In the genomic region with DNA sequence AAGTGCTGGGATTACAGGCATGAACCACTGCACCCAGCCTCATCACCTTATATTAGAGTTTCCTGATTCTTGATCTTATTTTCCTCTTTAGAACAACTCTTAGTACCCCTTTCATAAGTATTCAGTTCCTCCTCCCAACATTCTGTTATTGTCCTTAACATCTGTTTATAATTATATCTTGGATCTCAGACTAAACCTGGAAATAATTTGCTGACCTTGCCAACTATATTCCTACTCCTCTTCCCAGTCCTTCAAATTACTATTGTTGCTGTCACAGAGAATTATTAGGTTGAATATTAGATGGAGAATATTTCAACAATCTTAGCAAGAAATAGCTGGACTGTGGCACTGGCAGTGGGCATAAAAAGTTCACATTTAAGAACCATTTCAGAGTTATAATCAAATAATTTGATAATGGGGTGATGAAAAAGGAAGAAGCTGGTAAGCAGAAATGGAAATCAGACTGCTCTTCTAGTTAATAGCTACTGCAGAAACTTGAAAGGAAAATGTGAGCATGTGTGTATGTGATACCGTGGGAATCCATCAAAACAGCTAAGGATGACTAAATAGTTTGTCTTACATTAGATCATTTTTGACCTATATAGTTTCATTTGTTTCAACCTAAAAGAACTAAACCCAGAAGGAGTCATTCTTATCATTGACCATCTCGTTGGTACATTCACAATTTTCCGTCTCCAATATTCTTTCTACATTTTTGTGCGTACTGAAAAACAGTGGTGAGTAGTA, we compare ENCODE assay signal across 1 cellular context.
TF ChIP-seq lines count a peak whose summit lies in the region.

No MANE protein-coding gene starts in this region.

TF ChIP-seq in K562, 482 proteins besides CTCF, POLR2A, EP300 and RAD21 (continued from another document):
- TF ChIP-seq, protein P1, sequence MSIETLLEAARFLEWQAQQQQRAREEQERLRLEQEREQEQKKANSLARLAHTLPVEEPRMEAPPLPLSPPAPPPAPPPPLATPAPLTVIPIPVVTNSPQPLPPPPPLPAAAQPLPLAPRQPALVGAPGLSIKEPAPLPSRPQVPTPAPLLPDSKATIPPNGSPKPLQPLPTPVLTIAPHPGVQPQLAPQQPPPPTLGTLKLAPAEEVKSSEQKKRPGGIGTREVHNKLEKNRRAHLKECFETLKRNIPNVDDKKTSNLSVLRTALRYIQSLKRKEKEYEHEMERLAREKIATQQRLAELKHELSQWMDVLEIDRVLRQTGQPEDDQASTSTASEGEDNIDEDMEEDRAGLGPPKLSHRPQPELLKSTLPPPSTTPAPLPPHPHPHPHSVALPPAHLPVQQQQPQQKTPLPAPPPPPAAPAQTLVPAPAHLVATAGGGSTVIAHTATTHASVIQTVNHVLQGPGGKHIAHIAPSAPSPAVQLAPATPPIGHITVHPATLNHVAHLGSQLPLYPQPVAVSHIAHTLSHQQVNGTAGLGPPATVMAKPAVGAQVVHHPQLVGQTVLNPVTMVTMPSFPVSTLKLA (conservative IDR thresholded peaks at IDR 0.05): no peak
- TF ChIP-seq, protein P2, sequence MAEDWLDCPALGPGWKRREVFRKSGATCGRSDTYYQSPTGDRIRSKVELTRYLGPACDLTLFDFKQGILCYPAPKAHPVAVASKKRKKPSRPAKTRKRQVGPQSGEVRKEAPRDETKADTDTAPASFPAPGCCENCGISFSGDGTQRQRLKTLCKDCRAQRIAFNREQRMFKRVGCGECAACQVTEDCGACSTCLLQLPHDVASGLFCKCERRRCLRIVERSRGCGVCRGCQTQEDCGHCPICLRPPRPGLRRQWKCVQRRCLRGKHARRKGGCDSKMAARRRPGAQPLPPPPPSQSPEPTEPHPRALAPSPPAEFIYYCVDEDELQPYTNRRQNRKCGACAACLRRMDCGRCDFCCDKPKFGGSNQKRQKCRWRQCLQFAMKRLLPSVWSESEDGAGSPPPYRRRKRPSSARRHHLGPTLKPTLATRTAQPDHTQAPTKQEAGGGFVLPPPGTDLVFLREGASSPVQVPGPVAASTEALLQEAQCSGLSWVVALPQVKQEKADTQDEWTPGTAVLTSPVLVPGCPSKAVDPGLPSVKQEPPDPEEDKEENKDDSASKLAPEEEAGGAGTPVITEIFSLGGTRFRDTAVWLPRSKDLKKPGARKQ (CRISPR knock-in tag; IDR thresholded peaks at IDR 0.05): no peak
- TF ChIP-seq C11orf30 (IDR thresholded peaks at IDR 0.05; ENCODE audit: low read depth): peak; percentile 42; the same call in 1 of the 2 replicates
TF ChIP-seq in K562: peak in this region for 4.
